Comparison of ENCODE assay signal across 8 cellular contexts in the genomic region with DNA sequence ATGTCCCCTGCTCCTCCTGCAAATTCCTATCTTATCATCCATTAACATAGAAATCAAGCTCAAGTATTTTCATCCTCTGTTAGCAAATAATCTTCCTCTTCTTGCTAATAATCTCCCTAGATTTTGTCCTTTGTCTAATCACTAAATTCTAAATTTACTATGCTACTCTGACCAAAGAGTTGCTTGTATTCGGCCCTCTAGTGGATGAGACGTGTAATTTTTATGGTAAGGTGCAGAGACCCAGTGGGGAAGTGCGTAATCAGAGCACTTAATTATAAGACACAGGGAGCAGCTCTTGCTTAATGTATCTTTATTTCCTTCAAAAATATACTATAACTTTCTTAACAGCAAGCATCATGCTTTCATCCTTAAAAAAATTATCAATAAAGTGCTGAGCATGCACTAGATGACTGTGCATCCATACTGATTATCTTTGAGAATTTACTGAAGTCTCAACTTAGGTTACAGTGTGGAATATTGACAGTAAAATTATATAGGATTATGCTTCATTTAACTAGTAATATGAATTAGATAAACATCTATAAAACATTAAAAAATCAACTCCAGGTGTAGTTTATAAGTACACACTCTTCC.
A peak's percentile ranks its signal among the peaks of the same experiment; 100 is the strongest.
DNase-seq lines count a peak whose midpoint lies in the region; ATAC-seq and TF ChIP-seq lines count a peak whose summit lies in the region.

No MANE protein-coding gene starts in this region.

- no peak for TF ChIP-seq POLR2A in breast epithelium (IDR thresholded peaks at IDR 0.05)

- intact Hi-C loops in breast epithelium (cut with DNase I; ENCODE audit: low total_unique reads) (no loop called here), left colon (cut with DNase I, micrococcal nuclease) (loop anchor here in 1 of 2 donors (5.0 kb wide), 1 partner anchor 406 kb away; no protein-coding TSS in a partner anchor), upper lobe of right lung (cut with DNase I) (no loop called here)

- no peaks in the 10 kb centered on the region for H3K4me1 ChIP-seq in breast epithelium
- no peaks in the 10 kb centered on the region for H3K4me1 ChIP-seq in upper lobe of right lung

- H3K9me3 ChIP-seq in breast epithelium, result no peaks in the 10 kb centered on the region
- no peaks in the 10 kb centered on the region for H3K9me3 ChIP-seq in upper lobe of right lung

- H3K4me3 ChIP-seq in breast epithelium, result no peak overlapping the region
- no peak overlapping the region for H3K4me3 ChIP-seq in upper lobe of right lung

- H3K27me3 ChIP-seq in breast epithelium (no peaks in the 10 kb centered on the region), upper lobe of right lung (peaks cover 3% of the 10 kb centered on the region)

- no peak overlapping the region for H3K27ac ChIP-seq in breast epithelium
- no peak overlapping the region for H3K27ac ChIP-seq in upper lobe of right lung

- ATAC-seq in GM18868 (IDR thresholded peaks at IDR 0.05; ENCODE audit: unreplicated experiment), result peak; percentile 94
- peak; percentile 88 for ATAC-seq in HG03039 (IDR thresholded peaks at IDR 0.05; ENCODE audit: unreplicated experiment)
- peak; percentile 44 for ATAC-seq in left colon
- ATAC-seq in upper lobe of right lung, result peak; percentile 80

- peaks cover 3% of the 10 kb centered on the region for H3K36me3 ChIP-seq in breast epithelium
- H3K36me3 ChIP-seq in upper lobe of right lung, result no peaks in the 10 kb centered on the region

- TF ChIP-seq CTCF in breast epithelium (IDR thresholded peaks at IDR 0.05) (peak; percentile 33 to 56 (median 46)), upper lobe of right lung (IDR thresholded peaks at IDR 0.05) (peak; percentile 80)

- peak; percentile 2 for DNase-seq in COR-L47 (lab: John Stamatoyannopoulos, UW)
- peak; percentile 15 for DNase-seq in NCI-H446 treated with DMSO at 0.1 percent for 48 hours (lab: John Stamatoyannopoulos, UW)
- DNase-seq in breast epithelium (ENCODE audit: low spot score in 2 of 2), result no peak
- DNase-seq in left colon, result no peak
- no peak for DNase-seq in upper lobe of right lung
- no peak for DNase-seq in GF-D8 (lab: John Stamatoyannopoulos, UW)

Comparison
In these comparisons a context has a peak if more than half of its experiments do, and no peak if none do; other contexts are left out.
1. DNase-seq: peak in COR-L47 (single experiment) and NCI-H446 treated with DMSO at 0.1 percent for 48 hours (single experiment); none in breast epithelium (0 of 2), left colon (0 of 2), upper lobe of right lung (single experiment) and GF-D8 (single experiment).
2. ATAC-seq: peak in every context shown above with its lines; median percentile 94 in GM18868; 88 in HG03039; 80 in upper lobe of right lung; 44 in left colon.